8 cellular contexts compared by ENCODE assay signal in genomic region chr12:121467638-121468403, GRCh38.
A peak's percentile ranks its signal among the peaks of the same experiment; 100 is the strongest.
DNase-seq lines count a peak whose midpoint lies in the region; ATAC-seq and FAIRE-seq lines count a peak whose summit lies in the region.

No MANE protein-coding gene starts in this region.

- H3K9me3 Mint-ChIP-seq in activated CD4-positive, alpha-beta T cell treated with anti-CD3 and anti-CD28 coated beads for 36 hours (ENCODE audit: low read depth) = no peaks in the 10 kb centered on the region
- H3K9me3 Mint-ChIP-seq in activated naive CD8-positive, alpha-beta T cell treated with anti-CD3 and anti-CD28 coated beads for 36 hours = no peaks in the 10 kb centered on the region

- H3K27me3 Mint-ChIP-seq in activated CD4-positive, alpha-beta T cell treated with anti-CD3 and anti-CD28 coated beads for 36 hours = no peaks in the 10 kb centered on the region
- no peaks in the 10 kb centered on the region for H3K27me3 Mint-ChIP-seq in activated naive CD8-positive, alpha-beta T cell treated with anti-CD3 and anti-CD28 coated beads for 36 hours

- intact Hi-C loops in activated CD4-positive, alpha-beta T cell treated with anti-CD3 and anti-CD28 coated beads for 36 hours (cut with DNase I, micrococcal nuclease) = loop anchor here (1.0 to 10.0 kb wide), 11 partner anchors 68 to 421 kb away; partner anchors contain the start of genes ANAPC5 (in 2 of the 2), CAMKK2 (in 1 of the 2), ORAI1 (in 1 of the 2) and RNF34 (in 1 of the 2)

- H3K4me1 ChIP-seq in small intestine (ENCODE audit: control insufficient read depth in 2 of 2, insufficient read depth in 1 of 2, low read depth in 1 of 2, low read length in 1 of 2) = no peaks in the 10 kb centered on the region

- no peaks in the 10 kb centered on the region for H3K27me3 ChIP-seq in small intestine (ENCODE audit: control insufficient read depth in 2 of 2, insufficient read depth in 2 of 2, low read length in 2 of 2)

- no peaks in the 10 kb centered on the region for H3K9me3 ChIP-seq in iPS-18c (ENCODE audit: control insufficient read depth, insufficient read depth, low read length)
- no peaks in the 10 kb centered on the region for H3K9me3 ChIP-seq in small intestine (ENCODE audit: control insufficient read depth, low read depth)

- WGBS in small intestine, 3 donors = 7 to 12% (median 8%) methylated on average over 32 to 48 of the region's 48 CpGs

- H3K4me3 ChIP-seq in iPS-18c (ENCODE audit: insufficient read depth, low read depth, low read length) (peak overlapping the region; percentile 68), small intestine (ENCODE audit: low read depth in 1 of 2, low read length in 2 of 2) (peak overlapping the region; percentile 46 to 88)

- peak overlapping the region in 1 of 2 donors; percentile 22 for H3K27ac ChIP-seq in small intestine (ENCODE audit: low read depth in 1 of 2, low read length in 1 of 2)

- no peak for ATAC-seq in activated CD4-positive, alpha-beta T cell treated with anti-CD3 and anti-CD28 coated beads for 36 hours
- ATAC-seq in HG03378 (IDR thresholded peaks at IDR 0.05; ENCODE audit: unreplicated experiment) (peak; percentile 15), GM18861 (IDR thresholded peaks at IDR 0.05; ENCODE audit: unreplicated experiment) (no peak)

- no peak overlapping the region for H3K27ac Mint-ChIP-seq in activated CD4-positive, alpha-beta T cell treated with anti-CD3 and anti-CD28 coated beads for 36 hours
- H3K27ac Mint-ChIP-seq in activated naive CD8-positive, alpha-beta T cell treated with anti-CD3 and anti-CD28 coated beads for 36 hours = no peak overlapping the region

- H3K4me3 Mint-ChIP-seq in activated CD4-positive, alpha-beta T cell treated with anti-CD3 and anti-CD28 coated beads for 36 hours = peak overlapping the region; percentile 52
- peak overlapping the region; percentile 45 for H3K4me3 Mint-ChIP-seq in activated naive CD8-positive, alpha-beta T cell treated with anti-CD3 and anti-CD28 coated beads for 36 hours

- H3K36me3 Mint-ChIP-seq in activated CD4-positive, alpha-beta T cell treated with anti-CD3 and anti-CD28 coated beads for 36 hours (ENCODE audit: low read depth) = peaks cover 15% of the 10 kb centered on the region
- peaks cover 16% of the 10 kb centered on the region for H3K36me3 Mint-ChIP-seq in activated naive CD8-positive, alpha-beta T cell treated with anti-CD3 and anti-CD28 coated beads for 36 hours

- POLR2A ChIA-PET in activated CD4-positive, alpha-beta T cell treated with anti-CD3 and anti-CD28 coated beads for 36 hours (lab: Charles Lee) = interaction anchor here (0.7 to 0.9 kb wide), 3 partner anchors 67 to 312 kb away, joined by 3 to 7 read pairs (median 3); partner anchors contain the start of gene RNF34

- no peak for DNase-seq in activated CD4-positive, alpha-beta T cell treated with anti-CD3 and anti-CD28 coated beads for 36 hours
- no peak for DNase-seq in activated CD4-positive, alpha-beta T cell treated with anti-CD3 and anti-CD28 coated beads for 48 hours
- DNase-seq in activated naive CD8-positive, alpha-beta T cell treated with anti-CD3 and anti-CD28 coated beads for 36 hours = no peak
- DNase-seq in small intestine (no peak), NCI-H2081 (lab: John Stamatoyannopoulos, UW) (no peak)

- no peak for FAIRE-seq in small intestine (lab: Jason Lieb, UNC)

- CTCF ChIA-PET in activated CD4-positive, alpha-beta T cell treated with anti-CD3 and anti-CD28 coated beads for 36 hours (lab: Charles Lee) = interaction anchor here (0.9 to 1.9 kb wide), 6 partner anchors 9 to 201 kb away, joined by 3 to 5 read pairs (median 4); partner anchors contain the start of gene MORN3

- peaks cover 0 to 3% of the 10 kb centered on the region in 2 donors for H3K36me3 ChIP-seq in small intestine (ENCODE audit: control insufficient read depth in 2 of 2, insufficient read depth in 2 of 2, low read length in 2 of 2)

- peaks cover 20% of the 10 kb centered on the region for H3K4me1 Mint-ChIP-seq in activated CD4-positive, alpha-beta T cell treated with anti-CD3 and anti-CD28 coated beads for 36 hours
- H3K4me1 Mint-ChIP-seq in activated naive CD8-positive, alpha-beta T cell treated with anti-CD3 and anti-CD28 coated beads for 36 hours = peaks cover 23% of the 10 kb centered on the region
